16 cellular contexts compared by ENCODE assay signal in genomic region chr7:80584778-80585177, GRCh38.
DNase-seq lines count a peak whose midpoint lies in the region; ATAC-seq lines count a peak whose summit lies in the region.
"Had no signal": no experiment of that assay in that cellular context is flagged by ENCODE, and none has a peak within 500 bp of the region (broad histone marks: within the 10 kb centered on the region; RNA-seq: fewer than 3 reads in every experiment).

No MANE protein-coding gene starts in this region.

- DNase-seq in EH (ENCODE audit: low read depth): peak; percentile 20
- DNase-seq in NCI-H69 (lab: John Stamatoyannopoulos, UW): peak; percentile 47
- DNase-seq in fibroblast of gingiva (ENCODE audit: low read depth): peak; percentile 53
- DNase-seq in non-pigmented ciliary epithelial cell (ENCODE audit: low read depth): peak; percentile 26
- DNase-seq in activated CD4-positive, alpha-beta T cell treated with anti-CD3 and anti-CD28 coated beads for 1 hour: no peak
- DNase-seq in NCI-H128 (lab: John Stamatoyannopoulos, UW; ENCODE audit: unreplicated experiment): no peak
- DNase-seq: activated CD4-positive, alpha-beta T cell treated with anti-CD3 and anti-CD28 coated beads for 48 hours; activated naive CD4-positive, alpha-beta T cell; effector CD8-positive, alpha-beta T cell; NCI-H345; SJCRH30 had no signal

- no peak overlapping the region for H3K4me3 Mint-ChIP-seq in stimulated activated memory B cell treated with anti-CD40 and anti-IgM and Interleukin-4, amounts not matched to agents 10 μg/mL and 1 μg/mL and 100 μg/mL, for 72 hours
- H3K4me3 Mint-ChIP-seq: nephron; stimulated activated effector memory CD8-positive, alpha-beta T cell treated with anti-CD3 and anti-CD28 coated beads, Interleukin-12 subunit alpha, Interleukin-12 subunit beta, amount 100 ng/mL, for 72 hours had no signal

- no peaks in the 10 kb centered on the region for H3K27me3 Mint-ChIP-seq in stimulated activated memory B cell treated with anti-CD40 and anti-IgM and Interleukin-4, amounts not matched to agents 10 μg/mL and 1 μg/mL and 100 μg/mL, for 72 hours

- H3K36me3 Mint-ChIP-seq in stimulated activated memory B cell treated with anti-CD40 and anti-IgM and Interleukin-4, amounts not matched to agents 10 μg/mL and 1 μg/mL and 100 μg/mL, for 72 hours: no peaks in the 10 kb centered on the region
- H3K36me3 Mint-ChIP-seq: stimulated activated effector memory CD8-positive, alpha-beta T cell treated with anti-CD3 and anti-CD28 coated beads, Interleukin-12 subunit alpha, Interleukin-12 subunit beta, amount 100 ng/mL, for 72 hours had no signal

- no peak overlapping the region for H3K27ac Mint-ChIP-seq in stimulated activated memory B cell treated with anti-CD40 and anti-IgM and Interleukin-4, amounts not matched to agents 10 μg/mL and 1 μg/mL and 100 μg/mL, for 72 hours
- H3K27ac Mint-ChIP-seq: nephron; stimulated activated effector memory CD8-positive, alpha-beta T cell treated with anti-CD3 and anti-CD28 coated beads, Interleukin-12 subunit alpha, Interleukin-12 subunit beta, amount 100 ng/mL, for 72 hours had no signal

- H3K4me1 Mint-ChIP-seq in stimulated activated memory B cell treated with anti-CD40 and anti-IgM and Interleukin-4, amounts not matched to agents 10 μg/mL and 1 μg/mL and 100 μg/mL, for 72 hours: no peaks in the 10 kb centered on the region
- H3K4me1 Mint-ChIP-seq: stimulated activated effector memory CD8-positive, alpha-beta T cell treated with anti-CD3 and anti-CD28 coated beads, Interleukin-12 subunit alpha, Interleukin-12 subunit beta, amount 100 ng/mL, for 72 hours had no signal

- no peak for ATAC-seq in stimulated activated memory B cell treated with anti-CD40 and anti-IgM and Interleukin-4, amounts not matched to agents 10 μg/mL and 1 μg/mL and 100 μg/mL, for 72 hours
- ATAC-seq in HG03460 (IDR thresholded peaks at IDR 0.05; ENCODE audit: unreplicated experiment): no peak
- ATAC-seq: GM12878; stimulated activated effector memory CD8-positive, alpha-beta T cell treated with anti-CD3 and anti-CD28 coated beads, Interleukin-12 subunit alpha, Interleukin-12 subunit beta, amount 100 ng/mL, for 72 hours had no signal

- H3K9me3 Mint-ChIP-seq in stimulated activated memory B cell treated with anti-CD40 and anti-IgM and Interleukin-4, amounts not matched to agents 10 μg/mL and 1 μg/mL and 100 μg/mL, for 72 hours: no peaks in the 10 kb centered on the region
- H3K9me3 Mint-ChIP-seq: nephron had no signal

Comparison
In these comparisons a context has a peak if more than half of its experiments do, and no peak if none do; other contexts are left out.
1. DNase-seq: peak in EH (single experiment), NCI-H69 (single experiment), fibroblast of gingiva (single experiment) and non-pigmented ciliary epithelial cell (single experiment); none in activated CD4-positive, alpha-beta T cell treated with anti-CD3 and anti-CD28 coated beads for 1 hour (single experiment) and NCI-H128 (single experiment).